In genomic region chrX:136104936-136105335, GRCh38 we compare ENCODE assay signal across 2 cellular contexts.
TF ChIP-seq lines count a peak whose summit lies in the region.

No MANE protein-coding gene starts in this region.

TF ChIP-seq in HEK293, 187 proteins besides CTCF, POLR2A, EP300 and RAD21:
- TF ChIP-seq PRDM1 (tag by site-specific recombination; IDR thresholded peaks at IDR 0.05) (peak; percentile 59), ZNF138 (tag by site-specific recombination; IDR thresholded peaks at IDR 0.05; ENCODE audit: borderline replicate concordance) (no peak), ZNF366 (tag by site-specific recombination; conservative IDR thresholded peaks at IDR 0.05) (peak; percentile 95), ZNF175 (tag by site-specific recombination; IDR thresholded peaks at IDR 0.05) (0 out of 2 replicates have a peak, but pooled peaks have one; percentile 60), ZNF398 (tag by site-specific recombination; IDR thresholded peaks at IDR 0.05) (peak; percentile 38)

TF ChIP-seq in K562, 482 proteins besides CTCF, POLR2A, EP300 and RAD21:
- peak; percentile 19; the same call in 1 of the 2 replicates for TF ChIP-seq ZNF512 (tag; IDR thresholded peaks at IDR 0.05)
- TF ChIP-seq FOXJ2 (tag; IDR thresholded peaks at IDR 0.05), result no peak
